1 cellular context compared by ENCODE assay signal in the genomic region with DNA sequence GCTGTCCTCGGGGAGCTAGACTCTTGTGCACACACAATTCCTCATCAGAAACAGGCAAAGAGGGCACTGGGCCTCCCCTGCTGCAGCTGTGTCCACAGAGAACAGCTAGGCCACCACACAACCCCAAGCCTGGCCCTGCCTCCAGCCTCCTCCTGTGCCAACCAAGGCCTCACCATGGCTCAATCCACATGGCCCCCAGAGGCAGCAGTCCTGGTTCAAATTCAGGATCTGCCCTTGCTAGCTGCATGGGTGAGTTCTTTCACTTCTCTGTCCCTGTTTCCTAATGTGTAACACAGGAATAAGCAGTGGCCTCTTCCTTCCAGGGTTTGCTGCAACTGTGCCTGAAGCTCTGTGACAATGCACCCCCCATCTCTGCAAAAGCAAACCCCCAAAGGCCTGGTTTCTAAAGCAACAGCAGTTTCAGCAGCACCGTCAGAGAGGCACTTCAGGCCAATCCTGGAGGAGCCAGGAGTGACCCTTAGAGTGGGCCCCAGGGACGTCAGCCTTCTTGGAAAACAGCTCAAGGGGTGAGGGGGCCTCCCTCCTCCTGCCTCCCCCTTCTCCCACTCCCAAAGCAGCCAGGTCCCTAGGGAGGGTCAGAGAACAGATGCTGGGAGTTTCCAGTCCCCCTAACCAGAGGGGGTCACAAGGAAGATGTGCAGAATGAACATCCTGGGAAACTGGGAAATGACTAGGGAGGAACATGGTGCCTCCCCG.
TF ChIP-seq lines count a peak whose summit lies in the region.

No MANE protein-coding gene starts in this region.

TF ChIP-seq in SK-N-SH, 30 proteins besides CTCF, POLR2A, EP300 and RAD21:
- TF ChIP-seq, protein P1, sequence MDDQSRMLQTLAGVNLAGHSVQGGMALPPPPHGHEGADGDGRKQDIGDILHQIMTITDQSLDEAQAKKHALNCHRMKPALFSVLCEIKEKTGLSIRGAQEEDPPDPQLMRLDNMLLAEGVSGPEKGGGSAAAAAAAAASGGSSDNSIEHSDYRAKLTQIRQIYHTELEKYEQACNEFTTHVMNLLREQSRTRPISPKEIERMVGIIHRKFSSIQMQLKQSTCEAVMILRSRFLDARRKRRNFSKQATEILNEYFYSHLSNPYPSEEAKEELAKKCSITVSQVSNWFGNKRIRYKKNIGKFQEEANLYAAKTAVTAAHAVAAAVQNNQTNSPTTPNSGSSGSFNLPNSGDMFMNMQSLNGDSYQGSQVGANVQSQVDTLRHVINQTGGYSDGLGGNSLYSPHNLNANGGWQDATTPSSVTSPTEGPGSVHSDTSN (IDR thresholded peaks at IDR 0.05), result no peak
- TF ChIP-seq YY1 (IDR thresholded peaks at IDR 0.05; ENCODE audit: low read depth) (no peak), ELF1 (IDR thresholded peaks at IDR 0.05) (no peak), TAF1 (IDR thresholded peaks at IDR 0.05; ENCODE audit: borderline replicate concordance, low read depth, low read length) (no peak)
- TF ChIP-seq, protein P2, sequence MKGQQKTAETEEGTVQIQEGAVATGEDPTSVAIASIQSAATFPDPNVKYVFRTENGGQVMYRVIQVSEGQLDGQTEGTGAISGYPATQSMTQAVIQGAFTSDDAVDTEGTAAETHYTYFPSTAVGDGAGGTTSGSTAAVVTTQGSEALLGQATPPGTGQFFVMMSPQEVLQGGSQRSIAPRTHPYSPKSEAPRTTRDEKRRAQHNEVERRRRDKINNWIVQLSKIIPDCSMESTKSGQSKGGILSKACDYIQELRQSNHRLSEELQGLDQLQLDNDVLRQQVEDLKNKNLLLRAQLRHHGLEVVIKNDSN (IDR thresholded peaks at IDR 0.05; ENCODE audit: borderline replicate concordance, low read depth), result no peak
- TF ChIP-seq, protein P3, sequence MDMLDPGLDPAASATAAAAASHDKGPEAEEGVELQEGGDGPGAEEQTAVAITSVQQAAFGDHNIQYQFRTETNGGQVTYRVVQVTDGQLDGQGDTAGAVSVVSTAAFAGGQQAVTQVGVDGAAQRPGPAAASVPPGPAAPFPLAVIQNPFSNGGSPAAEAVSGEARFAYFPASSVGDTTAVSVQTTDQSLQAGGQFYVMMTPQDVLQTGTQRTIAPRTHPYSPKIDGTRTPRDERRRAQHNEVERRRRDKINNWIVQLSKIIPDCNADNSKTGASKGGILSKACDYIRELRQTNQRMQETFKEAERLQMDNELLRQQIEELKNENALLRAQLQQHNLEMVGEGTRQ (IDR thresholded peaks at IDR 0.05; ENCODE audit: borderline replicate concordance, low read depth, low read length), result no peak
TF ChIP-seq in SK-N-SH: peak in this region for 0.
